Comparison of ENCODE assay signal across 15 cellular contexts in the genomic region with DNA sequence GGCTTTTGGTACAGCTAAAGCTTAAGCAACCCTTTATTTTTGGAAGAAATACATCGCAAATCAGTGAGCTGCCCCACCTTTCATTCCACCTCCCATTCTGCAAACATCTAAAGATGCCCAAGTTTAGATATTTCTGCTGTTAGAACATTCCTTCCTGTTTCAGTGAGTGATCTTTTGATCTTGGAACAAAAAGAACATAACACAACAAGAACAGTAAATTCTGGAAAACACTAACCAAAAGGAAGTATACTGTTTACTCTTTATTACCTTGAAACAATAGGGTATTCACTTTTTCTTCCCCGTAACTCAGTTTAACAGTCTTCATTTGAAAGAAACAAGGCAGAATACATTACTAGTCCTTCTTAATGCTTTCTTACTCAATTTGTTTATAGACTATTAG. TPM values are rescaled to one million over a fixed set of nuclear protein-coding genes. Genes with fewer than 3 reads are reported as not detected.
A peak's percentile ranks its signal among the peaks of the same experiment; 100 is the strongest.
DNase-seq lines count a peak whose midpoint lies in the region; ATAC-seq and TF ChIP-seq lines count a peak whose summit lies in the region.
"Had no signal": no experiment of that assay in that cellular context is flagged by ENCODE, and none has a peak within 500 bp of the region (broad histone marks: within the 10 kb centered on the region; RNA-seq: fewer than 3 reads in every experiment).

No MANE protein-coding gene starts in this region.

- peak overlapping the region; percentile 45 to 67 for H3K27ac Mint-ChIP-seq in natural killer cell
- peak overlapping the region in 1 of 2 donors; percentile 23 for H3K27ac Mint-ChIP-seq in natural killer cell treated with Interleukin-12 subunit alpha and Interleukin-12 subunit beta and Interleukin-15 and Interleukin-18, amount 100 ng/mL, for 72 hours
- peak overlapping the region; percentile 20 for H3K27ac Mint-ChIP-seq in central memory CD8-positive, alpha-beta T cell (ENCODE audit: low read depth)
- H3K27ac Mint-ChIP-seq: H9 had no signal

- peak overlapping the region; percentile 7 for H3K27ac ChIP-seq in lower lobe of right lung
- H3K27ac ChIP-seq in uterus = peak overlapping the region in 1 of 2 donors; percentile 31

- intact Hi-C loops in natural killer cell (cut with micrococcal nuclease) (no loop called here), lower lobe of right lung (cut with DNase I) (no loop called here), uterus (cut with DNase I; ENCODE audit: low total_unique reads) (no loop called here)

- H3K27me3 ChIP-seq in lower lobe of right lung (ENCODE audit: low read depth) (no peaks in the 10 kb centered on the region), uterus (no peaks in the 10 kb centered on the region)
- H3K27me3 ChIP-seq: BE2C had no signal

- H3K4me3 ChIP-seq in lower lobe of right lung (no peak overlapping the region), uterus (no peak overlapping the region)

- H3K36me3 Mint-ChIP-seq in natural killer cell = no peaks in the 10 kb centered on the region
- H3K36me3 Mint-ChIP-seq in natural killer cell treated with Interleukin-12 subunit alpha and Interleukin-12 subunit beta and Interleukin-15 and Interleukin-18, amount 100 ng/mL, for 72 hours = peaks cover 19% of the 10 kb centered on the region
- H3K36me3 Mint-ChIP-seq in central memory CD8-positive, alpha-beta T cell (ENCODE audit: insufficient read depth) = peaks cover 36% of the 10 kb centered on the region

- TF ChIP-seq CTCF in natural killer cell (IDR thresholded peaks at IDR 0.05) (no peak), lower lobe of right lung (IDR thresholded peaks at IDR 0.05) (no peak), uterus (IDR thresholded peaks at IDR 0.05) (no peak)

- ATAC-seq in natural killer cell (no peak), lower lobe of right lung (peak in 1 of 2 donors; percentile 31)
- ATAC-seq in natural killer cell treated with Interleukin-12 subunit alpha and Interleukin-12 subunit beta and Interleukin-15 and Interleukin-18, amount 100 ng/mL, for 72 hours = no peak
- ATAC-seq in central memory CD8-positive, alpha-beta T cell (replicated peaks; ENCODE audit: extremely low read depth, poor library complexity, severe bottlenecking) = no peak
- ATAC-seq: Panc1 had no signal

- no peaks in the 10 kb centered on the region for H3K4me1 Mint-ChIP-seq in natural killer cell
- peaks cover 0 to 3% of the 10 kb centered on the region in 2 donors for H3K4me1 Mint-ChIP-seq in natural killer cell treated with Interleukin-12 subunit alpha and Interleukin-12 subunit beta and Interleukin-15 and Interleukin-18, amount 100 ng/mL, for 72 hours (ENCODE audit: low read depth in 2 of 2)
- H3K4me1 Mint-ChIP-seq in central memory CD8-positive, alpha-beta T cell = no peaks in the 10 kb centered on the region
- H3K4me1 Mint-ChIP-seq: H9 had no signal

- no peaks in the 10 kb centered on the region for H3K27me3 Mint-ChIP-seq in natural killer cell (ENCODE audit: low read depth in 2 of 2)
- no peaks in the 10 kb centered on the region for H3K27me3 Mint-ChIP-seq in natural killer cell treated with Interleukin-12 subunit alpha and Interleukin-12 subunit beta and Interleukin-15 and Interleukin-18, amount 100 ng/mL, for 72 hours
- H3K27me3 Mint-ChIP-seq in central memory CD8-positive, alpha-beta T cell = no peaks in the 10 kb centered on the region

- H3K36me3 ChIP-seq in lower lobe of right lung (peaks cover 83% of the 10 kb centered on the region), uterus (no peaks in the 10 kb centered on the region)
- H3K36me3 ChIP-seq: BE2C had no signal

- H3K9me3 Mint-ChIP-seq in natural killer cell = no peaks in the 10 kb centered on the region
- H3K9me3 Mint-ChIP-seq in natural killer cell treated with Interleukin-12 subunit alpha and Interleukin-12 subunit beta and Interleukin-15 and Interleukin-18, amount 100 ng/mL, for 72 hours = no peaks in the 10 kb centered on the region
- no peaks in the 10 kb centered on the region for H3K9me3 Mint-ChIP-seq in central memory CD8-positive, alpha-beta T cell
- H3K9me3 Mint-ChIP-seq: H9 had no signal

- H3K4me3 Mint-ChIP-seq in natural killer cell = no peak overlapping the region
- no peak overlapping the region for H3K4me3 Mint-ChIP-seq in natural killer cell treated with Interleukin-12 subunit alpha and Interleukin-12 subunit beta and Interleukin-15 and Interleukin-18, amount 100 ng/mL, for 72 hours
- no peak overlapping the region for H3K4me3 Mint-ChIP-seq in central memory CD8-positive, alpha-beta T cell
- H3K4me3 Mint-ChIP-seq: H9 had no signal

- H3K4me1 ChIP-seq in lower lobe of right lung (peaks cover 6% of the 10 kb centered on the region), uterus (no peaks in the 10 kb centered on the region)
- H3K4me1 ChIP-seq: BE2C had no signal

- H3K9me3 ChIP-seq in lower lobe of right lung (no peaks in the 10 kb centered on the region), uterus (no peaks in the 10 kb centered on the region)
- H3K9me3 ChIP-seq: BE2C had no signal

- TF ChIP-seq POLR2A in uterus (IDR thresholded peaks at IDR 0.05) = no peak

- DNase-seq in natural killer cell (no peak), lower lobe of right lung (no peak), NCI-H187 (lab: John Stamatoyannopoulos, UW) (no peak), uterus (no peak), ureter (ENCODE audit: low spot score) (no peak)
- no peak for DNase-seq in natural killer cell treated with Interleukin-12 subunit alpha and Interleukin-12 subunit beta and Interleukin-15 and Interleukin-18, amount 100 ng/mL, for 72 hours (ENCODE audit: low spot score)
- DNase-seq in central memory CD8-positive, alpha-beta T cell (ENCODE audit: low spot score in 2 of 2) = no peak
- DNase-seq: BE2C, H9, Karpas-422, NCI-H2029, NCI-H510A, NCI-H82, Right ventricle myocardium superior had no signal

RNA-seq across cellular contexts. Expression of a gene that starts 40.6 kb away (rescaled TPM):
- total RNA-seq in natural killer cell (100 to 1,000 TPM; 126 to 134 (median 128) TPM), lower lobe of right lung (84.9 TPM), uterus (100 to 1,000 TPM in 2 of 4 donors, 10 to 100 TPM in 2; 29.7 to 230 (median 116) TPM), ureter (164 TPM)
- 100 to 1,000 TPM; 188 to 205 TPM for total RNA-seq in natural killer cell treated with Interleukin-12 subunit alpha and Interleukin-12 subunit beta and Interleukin-15 and Interleukin-18, amount 100 ng/mL, for 72 hours
